1 cellular context compared by ENCODE assay signal in the genomic region with DNA sequence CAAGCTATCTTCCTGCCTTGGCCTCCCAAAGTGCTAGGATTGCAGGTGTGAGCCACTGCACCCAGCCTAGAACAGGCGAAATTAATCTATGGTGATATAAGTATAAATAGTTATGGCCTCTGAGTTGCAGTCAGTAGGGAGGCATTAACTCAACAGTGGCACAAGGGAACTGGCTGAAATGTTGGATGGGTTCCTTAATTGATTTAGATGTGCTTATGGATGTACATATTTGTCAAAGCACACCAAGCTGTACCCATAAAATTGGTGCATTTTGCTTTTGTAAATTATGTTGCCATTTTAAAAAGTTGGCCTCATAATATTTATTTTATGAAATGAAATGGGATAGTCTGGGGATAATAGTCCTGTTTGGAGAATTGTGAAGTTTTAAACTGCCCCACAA.
TF ChIP-seq lines count a peak whose summit lies in the region.

No MANE protein-coding gene starts in this region.

TF ChIP-seq in IMR-90, 13 proteins besides CTCF, POLR2A, EP300 and RAD21:
- TF ChIP-seq, protein P1, sequence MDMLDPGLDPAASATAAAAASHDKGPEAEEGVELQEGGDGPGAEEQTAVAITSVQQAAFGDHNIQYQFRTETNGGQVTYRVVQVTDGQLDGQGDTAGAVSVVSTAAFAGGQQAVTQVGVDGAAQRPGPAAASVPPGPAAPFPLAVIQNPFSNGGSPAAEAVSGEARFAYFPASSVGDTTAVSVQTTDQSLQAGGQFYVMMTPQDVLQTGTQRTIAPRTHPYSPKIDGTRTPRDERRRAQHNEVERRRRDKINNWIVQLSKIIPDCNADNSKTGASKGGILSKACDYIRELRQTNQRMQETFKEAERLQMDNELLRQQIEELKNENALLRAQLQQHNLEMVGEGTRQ (IDR thresholded peaks at IDR 0.05; ENCODE audit: low read depth, low read length), result no peak
- TF ChIP-seq CEBPB (IDR thresholded peaks at IDR 0.05; ENCODE audit: low read depth, low read length), result no peak
- TF ChIP-seq CHD1 (IDR thresholded peaks at IDR 0.05; ENCODE audit: low read depth, low read length), result no peak
- TF ChIP-seq FOS (IDR thresholded peaks at IDR 0.05; ENCODE audit: low read depth, low read length), result no peak
- TF ChIP-seq BHLHE40 (IDR thresholded peaks at IDR 0.05; ENCODE audit: low read depth, low read length), result no peak
